In the genomic region with DNA sequence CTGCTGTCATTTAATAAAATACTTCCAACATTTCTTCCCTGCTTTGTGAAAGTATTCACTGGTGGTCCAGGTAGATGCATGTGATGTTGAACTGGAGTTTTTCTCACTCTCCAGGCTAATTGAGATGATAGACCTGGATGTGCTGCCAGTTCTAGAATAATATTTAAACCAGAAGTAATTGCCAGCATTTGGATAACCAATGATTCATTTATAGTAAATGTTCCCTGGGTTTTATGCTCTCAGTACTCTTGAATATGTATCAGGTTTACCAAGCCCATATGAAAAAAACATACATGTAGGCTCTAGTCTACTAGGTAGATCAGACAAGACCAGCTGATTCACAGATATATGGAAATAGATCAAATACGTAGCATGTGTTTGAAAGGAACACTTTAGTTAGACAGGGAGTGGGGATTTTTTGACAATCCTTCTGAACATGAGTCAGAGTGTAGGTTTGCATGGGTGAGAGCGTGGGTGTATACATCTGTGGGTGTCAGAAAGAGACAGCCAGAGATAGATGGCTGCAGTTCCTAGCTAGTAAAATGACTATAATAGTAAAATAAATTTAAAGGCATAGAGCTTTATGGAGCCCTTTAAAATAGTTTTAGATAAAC, we compare ENCODE assay signal across 11 cellular contexts.
DNase-seq lines count a peak whose midpoint lies in the region; ATAC-seq, FAIRE-seq and TF ChIP-seq lines count a peak whose summit lies in the region.
"Had no signal": no experiment of that assay in that cellular context is flagged by ENCODE, and none has a peak within 500 bp of the region (broad histone marks: within the 10 kb centered on the region; RNA-seq: fewer than 3 reads in every experiment).

No MANE protein-coding gene starts in this region.

- TF ChIP-seq POLR2A in esophagus muscularis mucosa (IDR thresholded peaks at IDR 0.05; ENCODE audit: low read depth), result no peak

- 93% methylated on average over 2 of the region's 2 CpGs for whole genome bisulfite sequencing in esophagus muscularis mucosa

- H3K4me1 ChIP-seq in esophagus muscularis mucosa, result peaks cover 0 to 11% (median 8%) of the 10 kb centered on the region in 4 donors

- H3K27ac ChIP-seq in esophagus muscularis mucosa (replicated peaks in 1 of 4), result no peak overlapping the region

- no peak for TF ChIP-seq EP300 in esophagus muscularis mucosa (IDR thresholded peaks at IDR 0.05)

- H3K4me3 ChIP-seq in esophagus muscularis mucosa, result no peak overlapping the region

- intact Hi-C loops in esophagus muscularis mucosa (cut with DNase I), result no loop called here

- FAIRE-seq in RCC 7860 (lab: Jason Lieb, UNC), result peak; percentile 90

- no peaks in the 10 kb centered on the region for H3K27me3 ChIP-seq in esophagus muscularis mucosa

- no peaks in the 10 kb centered on the region for H3K36me3 ChIP-seq in esophagus muscularis mucosa

- H3K9me3 ChIP-seq in esophagus muscularis mucosa, result no peaks in the 10 kb centered on the region

- no peak for TF ChIP-seq CTCF in GM20000 (IDR thresholded peaks at IDR 0.05; ENCODE audit: extremely low read depth, missing control alignments)
- no peak for TF ChIP-seq CTCF in esophagus muscularis mucosa (IDR thresholded peaks at IDR 0.05)

- ATAC-seq in left lobe of liver, result no peak

- DNase-seq in EH (ENCODE audit: low read depth) (peak; percentile 11), GM20000 (ENCODE audit: low spot score) (peak; percentile 51), RCC 7860 (ENCODE audit: low spot score) (peak; percentile 65), glomerular visceral epithelial cell (ENCODE audit: extremely low spot score) (peak; percentile 45), UCSD-AML1 (lab: John Stamatoyannopoulos, UW; ENCODE audit: unreplicated experiment) (no peak), esophagus muscularis mucosa (ENCODE audit: extremely low spot score) (no peak), left lobe of liver (ENCODE audit: low spot score) (no peak), GM03348 (ENCODE audit: low spot score) (no peak)
- DNase-seq: CD4-positive, alpha-beta memory T cell; dermis blood vessel endothelial cell; NCI-H1105 treated with DMSO at 0.1 percent for 48 hours had no signal

Comparison
In these comparisons a context has a peak if more than half of its experiments do, and no peak if none do; other contexts are left out.
1. DNase-seq: peak in EH (single experiment), GM20000 (single experiment), RCC 7860 (single experiment) and glomerular visceral epithelial cell (single experiment); none in UCSD-AML1 (single experiment), esophagus muscularis mucosa (single experiment), left lobe of liver (single experiment) and GM03348 (single experiment).